8 cellular contexts compared by ENCODE assay signal in the genomic region with DNA sequence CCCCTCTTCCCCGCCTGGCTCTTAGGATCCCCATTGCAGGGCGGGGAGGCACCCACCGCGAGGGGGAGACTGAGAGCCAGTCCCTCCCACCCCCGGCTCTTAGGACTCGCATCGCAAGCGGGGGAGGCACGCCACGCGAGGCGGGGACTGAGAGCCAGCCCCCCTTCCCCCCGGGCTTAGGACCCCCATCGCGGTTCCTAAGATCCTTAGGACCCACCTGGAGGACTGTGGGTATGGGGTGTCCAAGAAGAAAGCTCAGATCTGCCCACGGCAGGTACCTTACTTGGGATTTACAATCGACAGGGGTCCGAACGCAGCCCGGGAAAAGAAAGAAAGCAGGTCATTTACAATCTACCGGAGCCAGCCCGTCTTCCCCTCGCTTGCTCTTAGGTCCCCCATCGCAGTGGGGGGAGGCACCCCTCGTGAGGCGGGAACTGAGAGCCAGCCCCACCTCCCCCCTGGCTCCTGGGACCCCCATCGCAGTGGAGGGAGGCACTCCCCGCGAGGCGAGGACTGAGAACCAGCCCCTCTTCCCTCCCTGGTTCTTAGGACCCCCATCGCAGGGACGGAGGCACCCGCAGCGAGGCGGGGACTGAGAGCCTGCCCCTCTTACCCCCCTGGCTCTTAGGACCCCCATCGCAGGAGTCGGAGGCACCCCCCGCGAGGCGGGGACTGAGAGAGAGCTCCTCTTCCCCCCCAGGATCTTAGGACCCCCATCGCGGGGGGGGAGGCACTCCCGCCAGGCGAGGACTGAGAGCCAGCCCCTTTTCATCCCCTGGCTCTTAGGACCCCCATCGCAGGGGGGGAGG. TPM values are rescaled to one million over a fixed set of nuclear protein-coding genes. Genes with fewer than 3 reads are reported as not detected.
DNase-seq lines count a peak whose midpoint lies in the region; ATAC-seq and TF ChIP-seq lines count a peak whose summit lies in the region.

No MANE protein-coding gene starts in this region.

- H3K27me3 Mint-ChIP-seq in activated naive CD4-positive, alpha-beta T cell treated with anti-CD3 and anti-CD28 coated beads for 36 hours (ENCODE audit: low read depth), result peaks cover 17% of the 10 kb centered on the region

- no peaks in the 10 kb centered on the region for H3K36me3 Mint-ChIP-seq in activated naive CD4-positive, alpha-beta T cell treated with anti-CD3 and anti-CD28 coated beads for 36 hours (ENCODE audit: low read depth)

- in situ Hi-C loops in Panc1 (cut with HindIII; ENCODE audit: low pct_unique_long_range_greater_than_20kb, low sequenced_read_pairs), result no loop called here

- H3K9me3 ChIP-seq in Panc1 (ENCODE audit: control insufficient read depth, insufficient read depth, low read depth, low read length) (no peaks in the 10 kb centered on the region), sigmoid colon (no peaks in the 10 kb centered on the region)

- TF ChIP-seq CTCF in Panc1 (IDR thresholded peaks at IDR 0.05) (peak; percentile 94), sigmoid colon (IDR thresholded peaks at IDR 0.05) (peak in 3 of 4 experiments; percentile 30 to 76 (median 38))

- ATAC-seq in HG03342 (IDR thresholded peaks at IDR 0.05; ENCODE audit: unreplicated experiment) (peak; percentile 77), Panc1 (peak; percentile 82), left ventricle myocardium superior (peak; percentile 76)

- intact Hi-C loops in Panc1 (cut with micrococcal nuclease; ENCODE audit: unreplicated experiment), result loop anchor here (5.0 kb wide), 2 partner anchors 60 to 120 kb away; no protein-coding TSS in a partner anchor
- intact Hi-C loops in activated naive CD4-positive, alpha-beta T cell treated with anti-CD3 and anti-CD28 coated beads for 36 hours (cut with micrococcal nuclease), result loop anchor here (1.0 to 2.0 kb wide), 3 partner anchors 121 to 245 kb away; no protein-coding TSS in a partner anchor
- intact Hi-C loops in left ventricle myocardium superior (cut with micrococcal nuclease), result no loop called here
- intact Hi-C loops in sigmoid colon (cut with DNase I), result loop anchor here (10.0 kb wide), 1 partner anchor 157 kb away; no protein-coding TSS in a partner anchor

- H3K27me3 ChIP-seq in Panc1 (ENCODE audit: control insufficient read depth, insufficient read depth, low read length), result no peaks in the 10 kb centered on the region; the same call in 1 of the 2 replicates
- H3K27me3 ChIP-seq in sigmoid colon, result peaks cover 0 to 45% (median 16%) of the 10 kb centered on the region in 3 donors

- TF ChIP-seq EP300 in sigmoid colon (IDR thresholded peaks at IDR 0.05), result no peak

- H3K36me3 ChIP-seq in Panc1 (ENCODE audit: control insufficient read depth, insufficient read depth, low read length) (no peaks in the 10 kb centered on the region), sigmoid colon (no peaks in the 10 kb centered on the region)

- peaks cover 27% of the 10 kb centered on the region for H3K4me1 ChIP-seq in Panc1 (ENCODE audit: control insufficient read depth, insufficient read depth, low read length)
- H3K4me1 ChIP-seq in sigmoid colon, result peaks cover 0 to 38% (median 31%) of the 10 kb centered on the region in 4 donors

- H3K4me3 Mint-ChIP-seq in activated naive CD4-positive, alpha-beta T cell treated with anti-CD3 and anti-CD28 coated beads for 36 hours, result peak overlapping the region; percentile 64

- no peak overlapping the region for H3K27ac Mint-ChIP-seq in activated naive CD4-positive, alpha-beta T cell treated with anti-CD3 and anti-CD28 coated beads for 36 hours

- no peak for TF ChIP-seq POLR2A in sigmoid colon (IDR thresholded peaks at IDR 0.05)

- H3K27ac ChIP-seq in Panc1 (ENCODE audit: low read length) (no peak overlapping the region), sigmoid colon (no peak overlapping the region)

- DNase-seq in activated gamma-delta T cell treated with Interleukin-2 at 50 U/mL for 16 hours, result peak; percentile 60
- no peak for DNase-seq in activated gamma-delta T cell (lab: John Stamatoyannopoulos, UW)
- peak; percentile 20 for DNase-seq in Panc1 (ENCODE audit: low read depth, low spot score)
- peak; percentile 66 for DNase-seq in activated naive CD4-positive, alpha-beta T cell treated with anti-CD3 and anti-CD28 coated beads for 36 hours
- DNase-seq in left ventricle myocardium superior, result peak; percentile 52
- no peak for DNase-seq in sigmoid colon
- DNase-seq in NCI-H187 treated with DMSO at 0.1 percent for 48 hours (lab: John Stamatoyannopoulos, UW), result no peak

- H3K9me3 Mint-ChIP-seq in activated naive CD4-positive, alpha-beta T cell treated with anti-CD3 and anti-CD28 coated beads for 36 hours, result no peaks in the 10 kb centered on the region

- BruUV-seq in Panc1 (replicated peaks; lab: Mats Ljungman, UMichigan), result no TSS peak

- CTCF ChIA-PET in Panc1 (lab: Charles Lee), result interaction anchor here (0.5 to 0.6 kb wide), 2 partner anchors 120 to 294 kb away, joined by 3 to 8 read pairs; no protein-coding TSS in a partner anchor
- CTCF ChIA-PET in activated naive CD4-positive, alpha-beta T cell treated with anti-CD3 and anti-CD28 coated beads for 36 hours (lab: Charles Lee), result interaction anchor here (0.8 to 1.1 kb wide), 5 partner anchors 118 to 122 kb away, joined by 3 to 4 read pairs (median 3); no protein-coding TSS in a partner anchor

- WGBS in sigmoid colon, 2 donors, result 3 to 5% methylated on average over 45 of the region's 45 CpGs

- H3K4me3 ChIP-seq in Panc1 (ENCODE audit: low read depth in 2 of 2, low read length in 2 of 2) (peak overlapping the region; percentile 46 to 74), sigmoid colon (peak overlapping the region; percentile 29 to 45 (median 35))

- H3K4me1 Mint-ChIP-seq in activated naive CD4-positive, alpha-beta T cell treated with anti-CD3 and anti-CD28 coated beads for 36 hours (ENCODE audit: low read depth), result peaks cover 15% of the 10 kb centered on the region

- POLR2A ChIA-PET in Panc1 (lab: Charles Lee), result no interaction called here

RNA-seq across cellular contexts. Expression of a gene that starts 43.7 kb away (rescaled TPM):
- total RNA-seq in Panc1 (2021; ENCODE audit: unreplicated experiment) (96.2 TPM), left ventricle myocardium superior (5.0 TPM), sigmoid colon (10 to 100 TPM in 2 of 4 donors, 1 to 10 TPM in 2; 3.6 to 20.6 (median 11.6) TPM)
- 49.4 TPM for polyA plus RNA-seq in Panc1 (2012; ENCODE audit: insufficient read length)
- total RNA-seq in activated naive CD4-positive, alpha-beta T cell treated with anti-CD3 and anti-CD28 coated beads for 36 hours, result 100 to 1,000 TPM; 136 to 155 TPM
- polyA plus RNA-seq in sigmoid colon, result 10 to 100 TPM in 1 of 3 donors, 1 to 10 TPM in 2; 6.6 to 31.4 (median 6.9) TPM

Comparison
In these comparisons a context has a peak if more than half of its experiments do, and no peak if none do; other contexts are left out.
1. DNase-seq: peak in activated gamma-delta T cell treated with Interleukin-2 at 50 U/mL for 16 hours (single experiment), Panc1 (single experiment), activated naive CD4-positive, alpha-beta T cell treated with anti-CD3 and anti-CD28 coated beads for 36 hours (single experiment) and left ventricle myocardium superior (single experiment); none in activated gamma-delta T cell (single experiment), sigmoid colon (single experiment) and NCI-H187 treated with DMSO at 0.1 percent for 48 hours (single experiment).
2. Peak in every context shown above with its lines, with median percentiles within 50 percentile points of each other: ATAC-seq.